ENCODE assay signal across 33 cellular contexts in the genomic region with DNA sequence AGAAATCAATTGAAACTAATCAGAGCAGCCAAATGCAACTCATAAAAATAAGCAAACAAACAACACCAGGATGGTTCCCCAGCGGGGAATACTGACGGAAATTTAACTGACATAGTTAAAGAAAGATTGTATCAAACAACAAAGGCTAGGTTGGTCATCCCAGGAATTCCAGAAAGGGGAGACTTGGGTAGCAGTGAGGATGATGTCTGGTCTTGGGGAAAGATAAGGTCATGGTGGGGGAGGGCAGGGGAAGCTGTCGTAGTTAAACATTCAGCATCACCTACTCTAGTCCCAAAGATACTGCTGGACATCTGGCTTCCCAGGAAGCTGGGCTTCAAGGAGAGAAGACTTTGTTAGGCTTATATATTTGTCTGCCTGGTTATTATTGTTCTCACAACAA. TPM values are rescaled to one million over a fixed set of nuclear protein-coding genes. Genes with fewer than 3 reads are reported as not detected.
"Had no signal": no experiment of that assay in that cellular context is flagged by ENCODE, and none has a peak within 500 bp of the region (broad histone marks: within the 10 kb centered on the region; RNA-seq: fewer than 3 reads in every experiment).

No MANE protein-coding gene starts in this region.

- H3K4me1 ChIP-seq: adrenal gland, body of pancreas, colonic mucosa, esophagus squamous epithelium, gastroesophageal sphincter, heart right ventricle had no signal

- H3K9me3 Mint-ChIP-seq: activated CD4-positive, alpha-beta T cell treated with anti-CD3 and anti-CD28 coated beads, Interleukin-2, amount 10 ng/mL, durations not matched to agents 7 days and 5 days; activated CD8-positive, alpha-beta T cell treated with anti-CD3 and anti-CD28 coated beads for 36 hours; activated naive CD4-positive, alpha-beta T cell treated with anti-CD3 and anti-CD28 coated beads for 36 hours; activated naive CD4-positive, alpha-beta T cell treated with anti-CD3 and anti-CD28 coated beads, Interleukin-2, amount 50 U/mL, for 24 hours; activated naive CD8-positive, alpha-beta T cell treated with anti-CD3 and anti-CD28 coated beads for 36 hours; activated naive CD8-positive, alpha-beta T cell treated with anti-CD3 and anti-CD28 coated beads, Interleukin-2, amount 50 U/mL, for 24 hours; activated T-helper 1 cell treated with anti-CD3 and anti-CD28 coated beads, Interleukin-12 subunit alpha, Interleukin-12 subunit beta, Interleukin-2, Interleukin-4 antibody, amounts not matched to agents 30 ng/mL and 10 ng/mL and 1 ng/mL, durations not matched to agents 14 hours and 24 hours and 36 hours; activated T-helper 2 cell treated with anti-CD3 and anti-CD28 coated beads, Interferon-gamma antibody, Interleukin-2, Interleukin-4, amounts not matched to agents 10 μg/mL and 5 μg/mL and 100 μg/mL, durations not matched to agents 14 hours and 24 hours and 36 hours; WTC11 had no signal

- H3K4me1 Mint-ChIP-seq: activated CD4-positive, alpha-beta T cell treated with anti-CD3 and anti-CD28 coated beads, Interleukin-2, amount 10 ng/mL, durations not matched to agents 7 days and 5 days; activated CD8-positive, alpha-beta memory T cell treated with anti-CD3 and anti-CD28 coated beads, Interleukin-2, amount 10 ng/mL, durations not matched to agents 7 days and 5 days; activated naive CD4-positive, alpha-beta T cell treated with anti-CD3 and anti-CD28 coated beads, Interleukin-2, amount 50 U/mL, for 24 hours; activated naive CD8-positive, alpha-beta T cell treated with anti-CD3 and anti-CD28 coated beads for 36 hours; activated naive CD8-positive, alpha-beta T cell treated with anti-CD3 and anti-CD28 coated beads, Interleukin-2, amount 50 U/mL, for 24 hours had no signal

- H3K9me3 ChIP-seq: adrenal gland, body of pancreas, colonic mucosa, esophagus squamous epithelium, gastroesophageal sphincter, heart right ventricle had no signal

- H3K27me3 Mint-ChIP-seq: activated CD4-positive, alpha-beta T cell treated with anti-CD3 and anti-CD28 coated beads, Interleukin-2, amount 10 ng/mL, durations not matched to agents 7 days and 5 days; activated CD8-positive, alpha-beta memory T cell treated with anti-CD3 and anti-CD28 coated beads, Interleukin-2, amount 10 ng/mL, durations not matched to agents 7 days and 5 days; activated CD8-positive, alpha-beta T cell treated with anti-CD3 and anti-CD28 coated beads for 36 hours; activated naive CD4-positive, alpha-beta T cell treated with anti-CD3 and anti-CD28 coated beads, Interleukin-2, amount 50 U/mL, for 24 hours; activated naive CD8-positive, alpha-beta T cell treated with anti-CD3 and anti-CD28 coated beads for 36 hours had no signal

- H3K27me3 ChIP-seq: adrenal gland, body of pancreas, colonic mucosa, esophagus squamous epithelium, gastroesophageal sphincter, heart right ventricle had no signal

- ATAC-seq: activated CD8-positive, alpha-beta memory T cell treated with anti-CD3 and anti-CD28 coated beads, Interleukin-2, amount 10 ng/mL, durations not matched to agents 7 days and 5 days; activated CD8-positive, alpha-beta T cell treated with anti-CD3 and anti-CD28 coated beads for 36 hours; activated naive CD8-positive, alpha-beta T cell treated with anti-CD3 and anti-CD28 coated beads, Interleukin-2, amount 50 U/mL, for 24 hours; body of pancreas; gastroesophageal sphincter; heart right ventricle; WTC11 had no signal

- H3K36me3 ChIP-seq: adrenal gland, colonic mucosa, esophagus squamous epithelium, gastroesophageal sphincter had no signal

- H3K4me3 Mint-ChIP-seq: activated CD4-positive, alpha-beta T cell treated with anti-CD3 and anti-CD28 coated beads, Interleukin-2, amount 10 ng/mL, durations not matched to agents 7 days and 5 days; activated CD8-positive, alpha-beta memory T cell treated with anti-CD3 and anti-CD28 coated beads, Interleukin-2, amount 10 ng/mL, durations not matched to agents 7 days and 5 days; activated CD8-positive, alpha-beta T cell treated with anti-CD3 and anti-CD28 coated beads for 36 hours; activated naive CD4-positive, alpha-beta T cell treated with anti-CD3 and anti-CD28 coated beads for 36 hours; activated naive CD4-positive, alpha-beta T cell treated with anti-CD3 and anti-CD28 coated beads, Interleukin-2, amount 50 U/mL, for 24 hours; activated naive CD8-positive, alpha-beta T cell treated with anti-CD3 and anti-CD28 coated beads for 36 hours; activated naive CD8-positive, alpha-beta T cell treated with anti-CD3 and anti-CD28 coated beads, Interleukin-2, amount 50 U/mL, for 24 hours; activated T-helper 1 cell treated with anti-CD3 and anti-CD28 coated beads, Interleukin-12 subunit alpha, Interleukin-12 subunit beta, Interleukin-2, Interleukin-4 antibody, amounts not matched to agents 30 ng/mL and 10 ng/mL and 1 ng/mL, durations not matched to agents 14 hours and 24 hours and 36 hours; WTC11 had no signal

- H3K4me3 ChIP-seq: adrenal gland, body of pancreas, colonic mucosa, esophagus squamous epithelium, gastroesophageal sphincter, heart right ventricle had no signal

- H3K27ac ChIP-seq: adrenal gland, body of pancreas, colonic mucosa, epithelial cell of prostate, esophagus squamous epithelium, gastroesophageal sphincter, heart right ventricle, VCaP had no signal

- DNase-seq: activated CD4-positive, alpha-beta T cell treated with anti-CD3 and anti-CD28 coated beads for 1 hour; activated CD4-positive, alpha-beta T cell treated with anti-CD3 and anti-CD28 coated beads for 4 hours; activated CD4-positive, alpha-beta T cell treated with anti-CD3 and anti-CD28 coated beads, Interleukin-2, amount 10 ng/mL, durations not matched to agents 7 days and 5 days; activated CD4-positive, alpha-beta T cell treated with anti-CD3 and anti-CD28 coated beads, Interleukin-2, amount 50 U/mL, for 48 hours; activated CD8-positive, alpha-beta memory T cell treated with anti-CD3 and anti-CD28 coated beads, Interleukin-2, amount 10 ng/mL, durations not matched to agents 7 days and 5 days; activated CD8-positive, alpha-beta memory T cell treated with anti-CD3 and anti-CD28 coated beads, Interleukin-2, amount 50 U/mL, for 4 hours; activated CD8-positive, alpha-beta T cell treated with anti-CD3 and anti-CD28 coated beads for 36 hours; activated effector memory CD4-positive, alpha-beta T cell treated with anti-CD3 and anti-CD28 coated beads, Interleukin-2, amount 50 U/mL, for 16 hours; activated naive CD4-positive, alpha-beta T cell treated with anti-CD3 and anti-CD28 coated beads for 36 hours; activated naive CD8-positive, alpha-beta T cell treated with anti-CD3 and anti-CD28 coated beads for 36 hours; activated naive CD8-positive, alpha-beta T cell treated with anti-CD3 and anti-CD28 coated beads, Interleukin-2, amount 50 U/mL, for 24 hours; activated T-cell treated with anti-CD3 and anti-CD28 coated beads, Interleukin-2, amount 50 U/mL, for 1 hour; activated T-cell treated with anti-CD3 and anti-CD28 coated beads, Interleukin-2, amount 50 U/mL, for 48 hours; adrenal gland; amygdala; aorta; body of pancreas; caudate nucleus; colonic mucosa; effector CD8-positive, alpha-beta T cell; esophagus squamous epithelium; foreskin melanocyte; heart right ventricle; T-helper 2 cell had no signal

- H3K27ac Mint-ChIP-seq: activated CD4-positive, alpha-beta T cell treated with anti-CD3 and anti-CD28 coated beads, Interleukin-2, amount 10 ng/mL, durations not matched to agents 7 days and 5 days; activated CD8-positive, alpha-beta memory T cell treated with anti-CD3 and anti-CD28 coated beads, Interleukin-2, amount 10 ng/mL, durations not matched to agents 7 days and 5 days; activated CD8-positive, alpha-beta T cell treated with anti-CD3 and anti-CD28 coated beads for 36 hours; activated naive CD4-positive, alpha-beta T cell treated with anti-CD3 and anti-CD28 coated beads for 36 hours; activated naive CD4-positive, alpha-beta T cell treated with anti-CD3 and anti-CD28 coated beads, Interleukin-2, amount 50 U/mL, for 24 hours; activated naive CD8-positive, alpha-beta T cell treated with anti-CD3 and anti-CD28 coated beads for 36 hours; activated naive CD8-positive, alpha-beta T cell treated with anti-CD3 and anti-CD28 coated beads, Interleukin-2, amount 50 U/mL, for 24 hours; activated T-helper 1 cell treated with anti-CD3 and anti-CD28 coated beads, Interleukin-12 subunit alpha, Interleukin-12 subunit beta, Interleukin-2, Interleukin-4 antibody, amounts not matched to agents 30 ng/mL and 10 ng/mL and 1 ng/mL, durations not matched to agents 14 hours and 24 hours and 36 hours; activated T-helper 2 cell treated with anti-CD3 and anti-CD28 coated beads, Interferon-gamma antibody, Interleukin-2, Interleukin-4, amounts not matched to agents 10 μg/mL and 5 μg/mL and 100 μg/mL, durations not matched to agents 14 hours and 24 hours and 36 hours; WTC11 had no signal

- H3K36me3 Mint-ChIP-seq: activated CD8-positive, alpha-beta memory T cell treated with anti-CD3 and anti-CD28 coated beads, Interleukin-2, amount 10 ng/mL, durations not matched to agents 7 days and 5 days; activated naive CD4-positive, alpha-beta T cell treated with anti-CD3 and anti-CD28 coated beads, Interleukin-2, amount 50 U/mL, for 24 hours; activated naive CD8-positive, alpha-beta T cell treated with anti-CD3 and anti-CD28 coated beads for 36 hours; WTC11 had no signal

RNA-seq across cellular contexts. Expression of gene DYNC1I1, which starts 50.4 kb away (rescaled TPM):
- total RNA-seq: activated CD4-positive, alpha-beta T cell treated with anti-CD3 and anti-CD28 coated beads, Interleukin-2, amount 10 ng/mL, durations not matched to agents 7 days and 5 days; activated CD8-positive, alpha-beta memory T cell treated with anti-CD3 and anti-CD28 coated beads for 36 hours; activated CD8-positive, alpha-beta memory T cell treated with anti-CD3 and anti-CD28 coated beads, Interleukin-2, amount 10 ng/mL, durations not matched to agents 7 days and 5 days; activated CD8-positive, alpha-beta T cell treated with anti-CD3 and anti-CD28 coated beads for 36 hours; activated naive CD4-positive, alpha-beta T cell treated with anti-CD3 and anti-CD28 coated beads for 36 hours; activated T-helper 1 cell treated with anti-CD3 and anti-CD28 coated beads, Interleukin-12 subunit alpha, Interleukin-12 subunit beta, Interleukin-2, Interleukin-4 antibody, amounts not matched to agents 30 ng/mL and 10 ng/mL and 1 ng/mL, durations not matched to agents 14 hours and 24 hours and 36 hours; activated T-helper 2 cell treated with anti-CD3 and anti-CD28 coated beads, Interferon-gamma antibody, Interleukin-2, Interleukin-4, amounts not matched to agents 10 μg/mL and 5 μg/mL and 100 μg/mL, durations not matched to agents 14 hours and 24 hours and 36 hours; T-helper 1 cell treated with Interleukin-12 subunit alpha and Interleukin-12 subunit beta and Interleukin-4 antibody, amounts not matched to agents 30 ng/mL and 1 ng/mL, for 36 hours had no signal
